ENCODE assay signal across 16 cellular contexts in the genomic region with DNA sequence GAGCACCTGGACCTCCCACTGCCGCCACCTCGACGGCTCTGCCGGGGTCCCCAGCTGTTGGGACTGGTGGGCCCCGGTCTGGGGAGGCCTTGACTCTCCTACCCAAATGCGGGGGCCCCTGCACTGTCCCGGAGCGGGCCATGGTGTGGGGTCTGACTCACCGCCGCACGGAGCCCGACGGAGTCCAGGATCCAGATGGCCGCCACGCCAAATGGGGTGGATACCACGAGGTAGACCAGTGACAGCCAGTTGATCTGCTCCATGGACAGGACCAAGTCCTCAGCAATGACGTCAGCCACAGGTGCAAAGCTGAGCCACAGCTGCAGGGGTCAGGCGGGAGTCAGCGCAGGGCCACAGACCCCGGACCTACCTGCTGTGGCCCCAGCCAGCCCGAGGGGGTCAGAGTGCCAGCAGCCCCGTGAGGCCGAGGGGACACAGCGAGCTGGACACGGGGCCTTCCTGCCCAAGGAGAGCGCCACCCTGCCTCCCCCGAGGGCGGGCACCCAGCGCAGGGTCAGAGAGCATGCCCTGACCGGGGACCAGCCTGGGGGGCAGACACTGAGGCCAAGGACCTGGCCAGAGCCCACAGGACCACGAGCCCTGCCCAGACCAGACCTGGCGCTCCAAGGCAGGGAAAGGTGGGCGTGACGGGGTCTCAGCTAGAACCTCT. TPM values are rescaled to one million over a fixed set of nuclear protein-coding genes. Genes with fewer than 3 reads are reported as not detected.
DNase-seq lines count a peak whose midpoint lies in the region; ATAC-seq, FAIRE-seq and TF ChIP-seq lines count a peak whose summit lies in the region.
"Had no signal": no experiment of that assay in that cellular context is flagged by ENCODE, and none has a peak within 500 bp of the region (broad histone marks: within the 10 kb centered on the region; RNA-seq: fewer than 3 reads in every experiment).

No MANE protein-coding gene starts in this region.

- no TSS peak for BruUV-seq in PC-9 (replicated peaks; lab: Mats Ljungman, UMichigan)

- H3K4me2 ChIP-seq in A549, result peak overlapping the region; percentile 74
- H3K4me2 ChIP-seq in PC-9, result peak overlapping the region; percentile 74; the same call in 1 of the 2 replicates

- no peaks in the 10 kb centered on the region for H3K36me3 ChIP-seq in PC-9 (ENCODE audit: low read depth)
- no peaks in the 10 kb centered on the region for H3K36me3 ChIP-seq in left ventricle myocardium inferior
- no peaks in the 10 kb centered on the region for H3K36me3 ChIP-seq in psoas muscle (ENCODE audit: insufficient read depth in 1 of 2, low read depth in 1 of 2)
- H3K36me3 ChIP-seq in CD4-positive, alpha-beta memory T cell (ENCODE audit: insufficient read depth, low read length), result no peaks in the 10 kb centered on the region

- H3F3A ChIP-seq in PC-9 (ENCODE audit: insufficient read depth, low read depth), result peaks cover 11% of the 10 kb centered on the region; the same call in 1 of the 2 replicates

- H3K9me3 ChIP-seq in A549 (no peaks in the 10 kb centered on the region), PC-9 (ENCODE audit: insufficient read depth, low read depth) (no peaks in the 10 kb centered on the region), left ventricle myocardium inferior (replicated peaks) (no peaks in the 10 kb centered on the region), psoas muscle (no peaks in the 10 kb centered on the region)
- H3K9me3 ChIP-seq in CD4-positive, alpha-beta memory T cell (ENCODE audit: control insufficient read depth in 1 of 2, low read length in 2 of 2), result no peaks in the 10 kb centered on the region

- intact Hi-C loops in PC-9 (cut with micrococcal nuclease; ENCODE audit: unreplicated experiment) (loop anchor here (2.0 kb wide), 1 partner anchor 18 kb away; the partner anchor contains the start of gene PCGF3), left ventricle myocardium inferior (cut with micrococcal nuclease) (no loop called here), psoas muscle (cut with DNase I) (no loop called here)
- intact Hi-C loops in CD4-positive, alpha-beta memory T cell (cut with micrococcal nuclease), result no loop called here

- no peaks in the 10 kb centered on the region for H3K9me2 ChIP-seq in PC-9 (ENCODE audit: insufficient read depth)

- H3K9me3 Mint-ChIP-seq in T-helper 2 cell treated with Interferon-gamma antibody and Interleukin-4, amounts not matched to agents 5 μg/mL and 100 μg/mL, for 36 hours, result no peaks in the 10 kb centered on the region
- H3K9me3 Mint-ChIP-seq in CD4-positive, alpha-beta memory T cell, result peaks cover 0 to 2% (median 0%) of the 10 kb centered on the region in 8 donors
- H3K9me3 Mint-ChIP-seq: activated naive CD4-positive, alpha-beta T cell treated with anti-CD3 and anti-CD28 coated beads, Interleukin-2, amount 50 U/mL, for 72 hours; natural killer cell treated with Interleukin-12 subunit alpha and Interleukin-12 subunit beta and Interleukin-15 and Interleukin-18, amount 100 ng/mL, for 72 hours; stimulated activated naive CD8-positive, alpha-beta T cell treated with anti-CD3 and anti-CD28 coated beads, Interleukin-15, Interleukin-2, amounts not matched to agents 100 ng/mL and 50 ng/mL, for 24 hours; T-cell had no signal

- no peak overlapping the region for H3K4me3 ChIP-seq in A549
- no peak overlapping the region for H3K4me3 ChIP-seq in PC-9
- H3K4me3 ChIP-seq in left ventricle myocardium inferior, result peak overlapping the region; percentile 74
- H3K4me3 ChIP-seq in psoas muscle, result no peak overlapping the region
- H3K4me3 ChIP-seq in CD4-positive, alpha-beta memory T cell (ENCODE audit: low read length in 2 of 2), result no peak overlapping the region

- H3K79me2 ChIP-seq in PC-9 (ENCODE audit: low read depth), result no peaks in the 10 kb centered on the region

- WGBS in A549 (ENCODE audit: missing lambda C conversion rate), result 100% methylated on average over 2 of the region's 34 CpGs
- WGBS in psoas muscle, 3 donors, result 83 to 87% (median 83%) methylated on average over 34 of the region's 34 CpGs

- ATAC-seq in A549 (peak in 1 of 2 experiments; percentile 3; a peak in 4 of 6 replicates), psoas muscle (peak in 1 of 4 donors; percentile 2), GM21360 (IDR thresholded peaks at IDR 0.05; ENCODE audit: unreplicated experiment) (no peak)
- ATAC-seq: activated naive CD4-positive, alpha-beta T cell treated with anti-CD3 and anti-CD28 coated beads, Interleukin-2, amount 50 U/mL, for 72 hours; natural killer cell treated with Interleukin-12 subunit alpha and Interleukin-12 subunit beta and Interleukin-15 and Interleukin-18, amount 100 ng/mL, for 72 hours; T-cell had no signal

- no peak overlapping the region for H3K27ac Mint-ChIP-seq in T-helper 2 cell treated with Interferon-gamma antibody and Interleukin-4, amounts not matched to agents 5 μg/mL and 100 μg/mL, for 36 hours
- H3K27ac Mint-ChIP-seq in CD4-positive, alpha-beta memory T cell, result no peak overlapping the region
- H3K27ac Mint-ChIP-seq: activated naive CD4-positive, alpha-beta T cell treated with anti-CD3 and anti-CD28 coated beads, Interleukin-2, amount 50 U/mL, for 72 hours; natural killer cell treated with Interleukin-12 subunit alpha and Interleukin-12 subunit beta and Interleukin-15 and Interleukin-18, amount 100 ng/mL, for 72 hours; stimulated activated naive CD8-positive, alpha-beta T cell treated with anti-CD3 and anti-CD28 coated beads, Interleukin-15, Interleukin-2, amounts not matched to agents 100 ng/mL and 50 ng/mL, for 24 hours; T-cell had no signal

- no peaks in the 10 kb centered on the region for H3K4me1 Mint-ChIP-seq in T-helper 2 cell treated with Interferon-gamma antibody and Interleukin-4, amounts not matched to agents 5 μg/mL and 100 μg/mL, for 36 hours (ENCODE audit: low read depth)
- H3K4me1 Mint-ChIP-seq in CD4-positive, alpha-beta memory T cell, result peaks cover 0 to 10% (median 5%) of the 10 kb centered on the region in 4 donors

- peaks cover 27% of the 10 kb centered on the region for H3K4me1 ChIP-seq in A549
- peaks cover 19% of the 10 kb centered on the region for H3K4me1 ChIP-seq in PC-9 (replicated peaks; ENCODE audit: insufficient read depth)
- peaks cover 54% of the 10 kb centered on the region for H3K4me1 ChIP-seq in left ventricle myocardium inferior
- peaks cover 16% of the 10 kb centered on the region for H3K4me1 ChIP-seq in psoas muscle
- peaks cover 6% of the 10 kb centered on the region for H3K4me1 ChIP-seq in CD4-positive, alpha-beta memory T cell (ENCODE audit: insufficient read depth, low read length)

- no peak for TF ChIP-seq RAD21 in A549 (conservative IDR thresholded peaks at IDR 0.05 in 1 of 2, IDR thresholded peaks at IDR 0.05 in 1 of 2)

- H3K4me3 Mint-ChIP-seq in T-helper 2 cell treated with Interferon-gamma antibody and Interleukin-4, amounts not matched to agents 5 μg/mL and 100 μg/mL, for 36 hours, result no peak overlapping the region
- H3K4me3 Mint-ChIP-seq in CD4-positive, alpha-beta memory T cell, result no peak overlapping the region
- H3K4me3 Mint-ChIP-seq: natural killer cell treated with Interleukin-12 subunit alpha and Interleukin-12 subunit beta and Interleukin-15 and Interleukin-18, amount 100 ng/mL, for 72 hours; stimulated activated naive CD8-positive, alpha-beta T cell treated with anti-CD3 and anti-CD28 coated beads, Interleukin-15, Interleukin-2, amounts not matched to agents 100 ng/mL and 50 ng/mL, for 24 hours; T-cell had no signal

- no peak for FAIRE-seq in A549 (lab: Jason Lieb, UNC)

- H4K20me1 ChIP-seq in PC-9 (ENCODE audit: insufficient read depth), result no peaks in the 10 kb centered on the region

- no peak for TF ChIP-seq POLR2A in A549 (IDR thresholded peaks at IDR 0.05; ENCODE audit: low read length)

- H3K27me3 ChIP-seq in PC-9 (ENCODE audit: insufficient read depth, low read depth) (no peaks in the 10 kb centered on the region), left ventricle myocardium inferior (ENCODE audit: low read depth) (no peaks in the 10 kb centered on the region), psoas muscle (ENCODE audit: insufficient read depth in 3 of 3, low read length in 2 of 3) (no peaks in the 10 kb centered on the region)
- no peaks in the 10 kb centered on the region for H3K27me3 ChIP-seq in CD4-positive, alpha-beta memory T cell (ENCODE audit: insufficient read depth, low read length)

- CTCF ChIA-PET in A549 (lab: Yijun Ruan, JAX) (no interaction called here), PC-9 (lab: Charles Lee) (no interaction called here)
- CTCF ChIA-PET in CD4-positive, alpha-beta memory T cell (lab: Charles Lee; ENCODE audit: partially characterized antibody), result no interaction called here

- no peaks in the 10 kb centered on the region for H3K36me3 Mint-ChIP-seq in T-helper 2 cell treated with Interferon-gamma antibody and Interleukin-4, amounts not matched to agents 5 μg/mL and 100 μg/mL, for 36 hours (ENCODE audit: low read depth)
- H3K36me3 Mint-ChIP-seq in CD4-positive, alpha-beta memory T cell, result no peaks in the 10 kb centered on the region
- H3K36me3 Mint-ChIP-seq: activated naive CD4-positive, alpha-beta T cell treated with anti-CD3 and anti-CD28 coated beads, Interleukin-2, amount 50 U/mL, for 72 hours; natural killer cell treated with Interleukin-12 subunit alpha and Interleukin-12 subunit beta and Interleukin-15 and Interleukin-18, amount 100 ng/mL, for 72 hours had no signal

- H2AFZ ChIP-seq in PC-9, result no peak overlapping the region

- TF ChIP-seq CTCF in A549 (IDR thresholded peaks at IDR 0.05) (no peak), PC-9 (conservative IDR thresholded peaks at IDR 0.05) (no peak), left ventricle myocardium inferior (IDR thresholded peaks at IDR 0.05; ENCODE audit: borderline replicate concordance) (no peak), psoas muscle (IDR thresholded peaks at IDR 0.05) (no peak)

- H3K27ac ChIP-seq in A549, result peak overlapping the region; percentile 76 to 98
- no peak overlapping the region for H3K27ac ChIP-seq in PC-9
- peak overlapping the region; percentile 87 for H3K27ac ChIP-seq in left ventricle myocardium inferior (replicated peaks)
- peak overlapping the region; percentile 92 for H3K27ac ChIP-seq in psoas muscle
- H3K27ac ChIP-seq in CD4-positive, alpha-beta memory T cell (ENCODE audit: low read depth, low read length), result no peak overlapping the region

- peaks cover 16% of the 10 kb centered on the region for H3K27me3 Mint-ChIP-seq in T-helper 2 cell treated with Interferon-gamma antibody and Interleukin-4, amounts not matched to agents 5 μg/mL and 100 μg/mL, for 36 hours (ENCODE audit: low read depth)
- H3K27me3 Mint-ChIP-seq in CD4-positive, alpha-beta memory T cell, result peaks cover 0 to 14% of the 10 kb centered on the region in 2 donors
- H3K27me3 Mint-ChIP-seq: natural killer cell treated with Interleukin-12 subunit alpha and Interleukin-12 subunit beta and Interleukin-15 and Interleukin-18, amount 100 ng/mL, for 72 hours; stimulated activated naive CD8-positive, alpha-beta T cell treated with anti-CD3 and anti-CD28 coated beads, Interleukin-15, Interleukin-2, amounts not matched to agents 100 ng/mL and 50 ng/mL, for 24 hours had no signal

- POLR2A ChIA-PET in A549 (lab: Yijun Ruan, JAX) (interaction anchor here (1.0 to 1.3 kb wide), 2 partner anchors 8 to 12 kb away, joined by 4 to 10 read pairs; partner anchors contain the start of genes ATP5ME and MYL5), PC-9 (lab: Charles Lee; ENCODE audit: unreplicated experiment) (interaction anchor here (1.2 kb wide), 1 partner anchor 12 kb away, joined by 5 read pairs; the partner anchor contains the start of genes ATP5ME and MYL5)
- POLR2A ChIA-PET in CD4-positive, alpha-beta memory T cell (lab: Charles Lee; ENCODE audit: partially characterized antibody), result no interaction called here

- TF ChIP-seq EP300 in A549 (IDR thresholded peaks at IDR 0.05), result no peak

- no peak for DNase-seq in A549 (ENCODE audit: low read depth in 1 of 2, low spot score in 1 of 2)
- no peak for DNase-seq in PC-9
- DNase-seq in left ventricle myocardium inferior, result no peak
- peak in 1 of 2 donors; percentile 65 for DNase-seq in psoas muscle
- DNase-seq in T-helper 2 cell treated with Interferon-gamma antibody and Interleukin-4, amounts not matched to agents 5 μg/mL and 100 μg/mL, for 36 hours (ENCODE audit: low spot score), result no peak
- no peak for DNase-seq in NCI-H1436 treated with DMSO at 0.1 percent for 48 hours (lab: John Stamatoyannopoulos, UW)
- no peak for DNase-seq in CD4-positive, alpha-beta memory T cell
- DNase-seq: cerebellar nuclear complex, DMS 273 treated with DMSO at 0.1 percent for 48 hours, NCI-H1417 treated with DMSO at 0.1 percent for 48 hours had no signal

RNA-seq across cellular contexts. Expression of gene SLC49A3, which starts 2.4 kb away (rescaled TPM):
- polyA plus RNA-seq in A549 (2011; rRNA removed), result 0.05 TPM in 1 of 2 replicates, not detected in the other
- 0.07 and 0.14 TPM in 2 replicates for polyA plus RNA-seq in A549 (2012; cell fraction: cytosol; rRNA removed)
- 0.54 and 0.67 TPM in 2 replicates for polyA plus RNA-seq in A549 (2012; cell fraction: nucleus; rRNA removed)
- 0.09 to 0.12 TPM (median 0.11 TPM) in 3 replicates for polyA plus RNA-seq in A549 (2017; fragmentation: RNase III; extraction: RNeasy Plus Mini Kit Qiagen cat#74134 plus additional on column Dnase treatment)
- polyA minus RNA-seq in A549 (2011; rRNA and poly(A)+ RNA removed), result not detected in 2 replicates
- 8.1 and 10.7 TPM in 2 replicates for total RNA-seq in PC-9 (2021)
- total RNA-seq in left ventricle myocardium inferior, result 12.0 TPM
- total RNA-seq in psoas muscle, result 1 to 10 TPM; 1.7 to 3.1 (median 3.0) TPM
- 1 to 10 TPM; 1.6 to 3.7 (median 1.9) TPM for polyA plus RNA-seq in psoas muscle
- 1 to 10 TPM; 1.0 to 1.7 TPM for total RNA-seq in CD4-positive, alpha-beta memory T cell
- not detected for polyA plus RNA-seq in CD4-positive, alpha-beta memory T cell
- total RNA-seq: PC-3 had no signal

RNA-seq across cellular contexts. Expression of gene MYL5, which starts 12.2 kb away (rescaled TPM):
- 7.6 and 8.0 TPM in 2 replicates for polyA plus RNA-seq in A549 (2011; rRNA removed)
- polyA plus RNA-seq in A549 (2012; cell fraction: cytosol; rRNA removed), result 5.4 and 5.5 TPM in 2 replicates
- polyA plus RNA-seq in A549 (2012; cell fraction: nucleus; rRNA removed), result 13.0 and 14.0 TPM in 2 replicates
- 8.3 to 9.4 TPM (median 8.9 TPM) in 3 replicates for polyA plus RNA-seq in A549 (2017; fragmentation: RNase III; extraction: RNeasy Plus Mini Kit Qiagen cat#74134 plus additional on column Dnase treatment)
- 5.8 and 6.3 TPM in 2 replicates for polyA minus RNA-seq in A549 (2011; rRNA and poly(A)+ RNA removed)
- 29.8 and 47.6 TPM in 2 replicates for total RNA-seq in PC-9 (2021)
- total RNA-seq in left ventricle myocardium inferior, result 4.5 TPM
- total RNA-seq in psoas muscle, result 1 to 10 TPM; 3.3 to 7.2 (median 5.9) TPM
- polyA plus RNA-seq in psoas muscle, result 10 to 100 TPM in 1 of 3 donors, 1 to 10 TPM in 2; 2.0 to 11.2 (median 5.4) TPM
- 10 to 100 TPM; 12.1 to 15.4 TPM for total RNA-seq in CD4-positive, alpha-beta memory T cell
- polyA plus RNA-seq in CD4-positive, alpha-beta memory T cell, result 1 to 10 TPM; 2.1 to 3.2 TPM

RNA-seq across cellular contexts. Expression of gene ATP5ME, which starts 12.4 kb away (rescaled TPM):
- 198 and 214 TPM in 2 replicates for polyA plus RNA-seq in A549 (2011; rRNA removed)
- polyA plus RNA-seq in A549 (2012; cell fraction: cytosol; rRNA removed), result 517 and 900 TPM in 2 replicates
- polyA plus RNA-seq in A549 (2012; cell fraction: nucleus; rRNA removed), result 110 and 175 TPM in 2 replicates
- polyA plus RNA-seq in A549 (2017; fragmentation: RNase III; extraction: RNeasy Plus Mini Kit Qiagen cat#74134 plus additional on column Dnase treatment), result 659 to 715 TPM (median 660 TPM) in 3 replicates
- 36.7 and 45.7 TPM in 2 replicates for polyA minus RNA-seq in A549 (2011; rRNA and poly(A)+ RNA removed)
- total RNA-seq in PC-9 (2021), result 334 and 417 TPM in 2 replicates
- 914 TPM for total RNA-seq in left ventricle myocardium inferior
- total RNA-seq in psoas muscle, result 100 to 1,000 TPM; 358 to 494 (median 466) TPM
- polyA plus RNA-seq in psoas muscle, result 100 to 1,000 TPM; 389 to 712 (median 679) TPM
- 100 to 1,000 TPM; 137 to 152 TPM for total RNA-seq in CD4-positive, alpha-beta memory T cell
- polyA plus RNA-seq in CD4-positive, alpha-beta memory T cell, result 100 to 1,000 TPM; 419 to 542 TPM

RNA-seq across cellular contexts. Expression of gene PCGF3, which starts 19.1 kb away (rescaled TPM):
- polyA plus RNA-seq in A549 (2011; rRNA removed) (21.0 and 21.7 TPM in 2 replicates), A549 (2017; fragmentation: RNase III; extraction: RNeasy Plus Mini Kit Qiagen cat#74134 plus additional on column Dnase treatment) (14.2 to 17.8 TPM (median 15.9 TPM) in 3 replicates), psoas muscle (10 to 100 TPM; 10.9 to 19.2 (median 11.3) TPM)
- 27.8 and 33.5 TPM in 2 replicates for polyA plus RNA-seq in A549 (2012; cell fraction: cytosol; rRNA removed)
- polyA plus RNA-seq in A549 (2012; cell fraction: nucleus; rRNA removed), result 57.6 and 61.1 TPM in 2 replicates
- polyA minus RNA-seq in A549 (2011; rRNA and poly(A)+ RNA removed), result 21.3 and 30.7 TPM in 2 replicates
- total RNA-seq in PC-9 (2021) (60.5 and 60.8 TPM in 2 replicates), left ventricle myocardium inferior (21.5 TPM), psoas muscle (10 to 100 TPM; 13.0 to 18.6 (median 15.3) TPM)
- 10 to 100 TPM; 66.1 to 73.8 TPM for total RNA-seq in CD4-positive, alpha-beta memory T cell
- polyA plus RNA-seq in CD4-positive, alpha-beta memory T cell, result 1 to 10 TPM; 2.9 to 5.0 TPM

Comparison
In these comparisons a context has a peak if more than half of its experiments do, and no peak if none do; other contexts are left out.
1. H3K27ac ChIP-seq: peak in A549 (2 of 2), left ventricle myocardium inferior (single experiment) and psoas muscle (single experiment); none in PC-9 (single experiment) and CD4-positive, alpha-beta memory T cell (single experiment).